In the genomic region with DNA sequence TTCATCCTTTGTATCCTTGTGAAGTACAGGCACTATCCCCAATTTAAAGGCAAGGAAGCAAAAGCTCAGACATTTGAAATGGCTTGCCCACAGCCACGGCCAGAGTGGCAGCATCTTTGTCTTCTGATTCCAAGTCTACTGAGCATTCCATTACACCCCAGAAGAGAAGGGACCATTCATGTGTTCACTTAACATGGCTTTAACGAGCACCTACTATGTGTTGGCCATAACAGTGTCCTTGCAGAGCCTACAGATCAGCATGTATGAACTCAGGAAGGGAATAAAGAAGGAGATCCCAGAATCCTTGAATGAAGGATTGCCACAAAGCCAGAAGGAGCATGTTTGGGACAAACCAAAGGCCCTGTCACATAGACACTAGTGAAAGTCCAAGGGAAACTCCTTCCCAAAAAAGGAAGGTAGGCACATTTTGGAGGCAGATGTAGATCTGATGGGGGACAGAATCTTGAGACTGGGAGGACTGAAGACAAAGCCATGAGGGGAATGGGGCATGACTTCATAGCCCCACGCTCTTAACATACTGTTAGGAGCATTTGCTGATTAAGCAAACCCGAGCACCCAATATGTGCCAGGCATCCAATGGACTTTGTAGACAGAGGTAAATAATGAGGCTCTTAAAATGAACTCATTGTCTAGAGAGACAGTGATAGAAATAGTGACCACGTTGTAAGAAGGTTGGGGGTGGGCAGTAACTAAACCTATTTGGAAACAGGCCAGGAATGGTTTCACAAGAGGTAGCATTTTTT, we compare ENCODE assay signal across 13 cellular contexts.
"Had no signal": no experiment of that assay in that cellular context is flagged by ENCODE, and none has a peak within 500 bp of the region (broad histone marks: within the 10 kb centered on the region; RNA-seq: fewer than 3 reads in every experiment).

No MANE protein-coding gene starts in this region.

- H2AFZ ChIP-seq: hepatocyte had no signal

- H3K27me3 Mint-ChIP-seq: activated naive CD8-positive, alpha-beta T cell had no signal

- H3K4me3 Mint-ChIP-seq: activated naive CD8-positive, alpha-beta T cell; central memory CD8-positive, alpha-beta T cell; nephron; stimulated activated effector memory CD8-positive, alpha-beta T cell treated with anti-CD3 and anti-CD28 coated beads, Interleukin-12 subunit alpha, Interleukin-12 subunit beta, amount 100 ng/mL, for 72 hours had no signal

- H3K27ac ChIP-seq: gastroesophageal sphincter, hepatocyte, neutrophil, stomach, upper lobe of left lung, VCaP had no signal

- H3K4me3 ChIP-seq: gastroesophageal sphincter, hepatocyte, stomach, thyroid gland, upper lobe of left lung, vagina had no signal

- H3K4me1 Mint-ChIP-seq: central memory CD8-positive, alpha-beta T cell; stimulated activated effector memory CD8-positive, alpha-beta T cell treated with anti-CD3 and anti-CD28 coated beads, Interleukin-12 subunit alpha, Interleukin-12 subunit beta, amount 100 ng/mL, for 72 hours had no signal

- H3K9me3 ChIP-seq: gastroesophageal sphincter, neutrophil, stomach, thyroid gland, upper lobe of left lung, vagina had no signal

- H3K4me2 ChIP-seq: hepatocyte had no signal

- H3K79me2 ChIP-seq: hepatocyte had no signal

- H3K27ac Mint-ChIP-seq: activated naive CD8-positive, alpha-beta T cell; stimulated activated effector memory CD8-positive, alpha-beta T cell treated with anti-CD3 and anti-CD28 coated beads, Interleukin-12 subunit alpha, Interleukin-12 subunit beta, amount 100 ng/mL, for 72 hours had no signal

- H3K9me3 Mint-ChIP-seq: central memory CD8-positive, alpha-beta T cell; nephron; stimulated activated effector memory CD8-positive, alpha-beta T cell treated with anti-CD3 and anti-CD28 coated beads, Interleukin-12 subunit alpha, Interleukin-12 subunit beta, amount 100 ng/mL, for 72 hours had no signal

- DNase-seq: kidney had no signal

- H3K27me3 ChIP-seq: gastroesophageal sphincter, hepatocyte, stomach, thyroid gland, upper lobe of left lung, vagina had no signal
